8 cellular contexts compared by ENCODE assay signal in the genomic region with DNA sequence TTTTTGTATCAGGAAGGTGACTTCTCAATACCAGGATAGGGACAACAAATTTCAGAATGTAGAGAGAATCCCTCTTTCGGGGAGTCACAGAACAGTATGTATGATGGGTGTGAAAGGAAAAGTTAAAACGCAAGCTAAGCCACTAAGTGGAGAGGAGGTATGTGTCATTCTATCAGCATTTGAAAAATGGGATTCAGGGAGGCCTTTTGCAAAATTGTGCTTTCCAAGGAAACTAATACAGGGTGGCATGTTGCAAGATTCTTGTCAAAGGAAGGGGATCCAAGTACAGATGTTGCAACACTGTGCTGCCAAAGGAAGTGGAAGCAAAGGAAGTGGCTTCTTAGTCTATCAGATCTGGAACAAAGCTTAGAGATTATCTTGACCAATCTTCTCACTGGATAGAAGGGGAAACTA.
DNase-seq lines count a peak whose midpoint lies in the region; ATAC-seq and TF ChIP-seq lines count a peak whose summit lies in the region.

No MANE protein-coding gene starts in this region.

- H3K4me3 ChIP-seq in GM12864 (ENCODE audit: low read depth, low read length) = peak overlapping the region; percentile 49
- no peak overlapping the region for H3K4me3 ChIP-seq in foreskin fibroblast (ENCODE audit: low read depth in 1 of 2, low read length in 2 of 2)

- H3K4me1 Mint-ChIP-seq in stimulated activated effector memory CD8-positive, alpha-beta T cell treated with anti-CD3 and anti-CD28 coated beads, Interleukin-12 subunit alpha, Interleukin-12 subunit beta, amount 100 ng/mL, for 72 hours = peaks cover 66% of the 10 kb centered on the region

- H3K9me3 Mint-ChIP-seq in stimulated activated effector memory CD8-positive, alpha-beta T cell treated with anti-CD3 and anti-CD28 coated beads, Interleukin-12 subunit alpha, Interleukin-12 subunit beta, amount 100 ng/mL, for 72 hours = no peaks in the 10 kb centered on the region

- TF ChIP-seq CTCF in GM12864 (IDR thresholded peaks at IDR 0.05; ENCODE audit: low read depth, low read length, missing control alignments) (peak; percentile 11), foreskin fibroblast (IDR thresholded peaks at IDR 0.05; ENCODE audit: low read depth, low read length) (no peak)

- H3K4me3 Mint-ChIP-seq in stimulated activated effector memory CD8-positive, alpha-beta T cell treated with anti-CD3 and anti-CD28 coated beads, Interleukin-12 subunit alpha, Interleukin-12 subunit beta, amount 100 ng/mL, for 72 hours = peak overlapping the region; percentile 69

- no peak for DNase-seq in GM12864 (ENCODE audit: low read depth)
- peak; percentile 89 to 95 for DNase-seq in SW 1271 (lab: John Stamatoyannopoulos, UW)
- DNase-seq in foreskin fibroblast = peak; percentile 96 to 97
- no peak for DNase-seq in stimulated activated effector memory CD8-positive, alpha-beta T cell treated with anti-CD3 and anti-CD28 coated beads, Interleukin-12 subunit alpha, Interleukin-12 subunit beta, amount 100 ng/mL, for 72 hours (ENCODE audit: low spot score in 2 of 2)
- DNase-seq in NCI-H1436 (lab: John Stamatoyannopoulos, UW) = no peak
- no peak for DNase-seq in stimulated activated CD8-positive, alpha-beta memory T cell treated with anti-CD3 and anti-CD28 coated beads, Interleukin-4, amount 100 ng/mL, for 48 hours

- peak overlapping the region; percentile 91 for H3K27ac Mint-ChIP-seq in stimulated activated effector memory CD8-positive, alpha-beta T cell treated with anti-CD3 and anti-CD28 coated beads, Interleukin-12 subunit alpha, Interleukin-12 subunit beta, amount 100 ng/mL, for 72 hours

- ATAC-seq in HG03196 (IDR thresholded peaks at IDR 0.05; ENCODE audit: unreplicated experiment) (peak; percentile 5), GM21381 (IDR thresholded peaks at IDR 0.05; ENCODE audit: unreplicated experiment) (no peak)
- no peak for ATAC-seq in stimulated activated effector memory CD8-positive, alpha-beta T cell treated with anti-CD3 and anti-CD28 coated beads, Interleukin-12 subunit alpha, Interleukin-12 subunit beta, amount 100 ng/mL, for 72 hours

- peaks cover 81% of the 10 kb centered on the region for H3K36me3 Mint-ChIP-seq in stimulated activated effector memory CD8-positive, alpha-beta T cell treated with anti-CD3 and anti-CD28 coated beads, Interleukin-12 subunit alpha, Interleukin-12 subunit beta, amount 100 ng/mL, for 72 hours

Comparison
In these comparisons a context has a peak if more than half of its experiments do, and no peak if none do; other contexts are left out.
1. DNase-seq: peak in SW 1271 (2 of 2) and foreskin fibroblast (2 of 2); none in GM12864 (single experiment), stimulated activated effector memory CD8-positive, alpha-beta T cell treated with anti-CD3 and anti-CD28 coated beads, Interleukin-12 subunit alpha, Interleukin-12 subunit beta, amount 100 ng/mL, for 72 hours (0 of 2), NCI-H1436 (single experiment) and stimulated activated CD8-positive, alpha-beta memory T cell treated with anti-CD3 and anti-CD28 coated beads, Interleukin-4, amount 100 ng/mL, for 48 hours (single experiment).